Comparison of ENCODE assay signal across 31 cellular contexts in genomic region chr14:55500708-55501107, GRCh38.
"Had no signal": no experiment of that assay in that cellular context is flagged by ENCODE, and none has a peak within 500 bp of the region (broad histone marks: within the 10 kb centered on the region; RNA-seq: fewer than 3 reads in every experiment).

No MANE protein-coding gene starts in this region.

- FAIRE-seq: islet of Langerhans, TTC549 had no signal

- H3K27me3 ChIP-seq: breast epithelium, esophagus muscularis mucosa, neutrophil, ovary, testis, vagina had no signal

- DNase-seq: activated CD4-positive, alpha-beta memory T cell treated with anti-CD3 and anti-CD28 coated beads, Interleukin-2, amount 10 ng/mL, durations not matched to agents 7 days and 5 days; activated CD4-positive, alpha-beta T cell treated with anti-CD3 and anti-CD28 coated beads for 48 hours; activated naive CD8-positive, alpha-beta T cell treated with anti-CD3 and anti-CD28 coated beads, Interleukin-2, amount 50 U/mL, for 24 hours; activated T-cell treated with anti-CD3 and anti-CD28 coated beads, Interleukin-2, amount 50 U/mL, for 48 hours; amygdala; central memory CD4-positive, alpha-beta T cell; foreskin melanocyte; left ventricle myocardium inferior; naive B cell; nephron progenitor cell; ovary; stimulated activated CD4-positive, alpha-beta T cell treated with anti-CD3 and anti-CD28 coated beads, Interleukin-12 subunit alpha, Interleukin-12 subunit beta, amount 100 ng/mL, for 4 hours; stimulated activated CD4-positive, alpha-beta T cell treated with anti-CD3 and anti-CD28 coated beads, Interleukin-4, amount 100 ng/mL, for 1 hour; stimulated activated naive CD8-positive, alpha-beta T cell treated with anti-CD3 and anti-CD28 coated beads, Interleukin-15, Interleukin-2, amounts not matched to agents 100 U/mL and 50 U/mL, for 24 hours; testis had no signal

- H3K36me3 ChIP-seq: breast epithelium, esophagus muscularis mucosa, left ventricle myocardium inferior, neutrophil, ovary, vagina had no signal

- H3K4me1 ChIP-seq: breast epithelium, esophagus muscularis mucosa, left ventricle myocardium inferior, vagina had no signal

- H3K36me3 Mint-ChIP-seq: activated naive CD4-positive, alpha-beta T cell treated with anti-CD3 and anti-CD28 coated beads, Interleukin-2, amount 50 U/mL, for 24 hours; naive B cell; type B pancreatic cell had no signal

- H3K27me3 Mint-ChIP-seq: progenitor cell of endocrine pancreas, type B pancreatic cell had no signal

- H3K9me3 ChIP-seq: breast epithelium, esophagus muscularis mucosa, left ventricle myocardium inferior, neutrophil, ovary, testis, vagina had no signal

- H3K27ac Mint-ChIP-seq: activated CD4-positive, alpha-beta memory T cell treated with anti-CD3 and anti-CD28 coated beads, Interleukin-2, amount 10 ng/mL, durations not matched to agents 7 days and 5 days; activated naive CD4-positive, alpha-beta T cell treated with anti-CD3 and anti-CD28 coated beads, Interleukin-2, amount 50 U/mL, for 24 hours; activated naive CD8-positive, alpha-beta T cell treated with anti-CD3 and anti-CD28 coated beads, Interleukin-2, amount 50 U/mL, for 24 hours; activated T-helper 2 cell treated with anti-CD3 and anti-CD28 coated beads, Interferon-gamma antibody, Interleukin-2, Interleukin-4, amounts not matched to agents 10 μg/mL and 5 μg/mL and 100 μg/mL, durations not matched to agents 14 hours and 24 hours and 36 hours; dendritic cell treated with granulocyte-macrophage colony-stimulating factor and Interleukin-4, amounts not matched to agents 40 ng/mL and 50 ng/mL, for 4 days; naive B cell; nephron progenitor cell; progenitor cell of endocrine pancreas; type B pancreatic cell had no signal

- H3K4me3 Mint-ChIP-seq: activated CD4-positive, alpha-beta memory T cell treated with anti-CD3 and anti-CD28 coated beads, Interleukin-2, amount 10 ng/mL, durations not matched to agents 7 days and 5 days; activated naive CD4-positive, alpha-beta T cell treated with anti-CD3 and anti-CD28 coated beads, Interleukin-2, amount 50 U/mL, for 24 hours; activated naive CD8-positive, alpha-beta T cell treated with anti-CD3 and anti-CD28 coated beads, Interleukin-2, amount 50 U/mL, for 24 hours; dendritic cell treated with granulocyte-macrophage colony-stimulating factor and Interleukin-4, amounts not matched to agents 40 ng/mL and 50 ng/mL, for 4 days; naive B cell; nephron progenitor cell; type B pancreatic cell had no signal

- H3K9me3 Mint-ChIP-seq: activated CD4-positive, alpha-beta memory T cell treated with anti-CD3 and anti-CD28 coated beads, Interleukin-2, amount 10 ng/mL, durations not matched to agents 7 days and 5 days; activated naive CD4-positive, alpha-beta T cell treated with anti-CD3 and anti-CD28 coated beads, Interleukin-2, amount 50 U/mL, for 24 hours; activated naive CD8-positive, alpha-beta T cell treated with anti-CD3 and anti-CD28 coated beads, Interleukin-2, amount 50 U/mL, for 24 hours; activated T-helper 2 cell treated with anti-CD3 and anti-CD28 coated beads, Interferon-gamma antibody, Interleukin-2, Interleukin-4, amounts not matched to agents 10 μg/mL and 5 μg/mL and 100 μg/mL, durations not matched to agents 14 hours and 24 hours and 36 hours; dendritic cell treated with granulocyte-macrophage colony-stimulating factor and Interleukin-4, amounts not matched to agents 40 ng/mL and 50 ng/mL, for 4 days; nephron progenitor cell; type B pancreatic cell had no signal

- H3K4me3 ChIP-seq: breast epithelium, esophagus muscularis mucosa, left ventricle myocardium inferior, lung, ovary, skin epidermis, testis, vagina had no signal

- ATAC-seq: activated CD4-positive, CD25-positive, alpha-beta regulatory T cell treated with anti-CD3 and anti-CD28 coated beads, Interleukin-2, amount 50 U/mL, for 24 hours; activated naive CD8-positive, alpha-beta T cell treated with anti-CD3 and anti-CD28 coated beads, Interleukin-2, amount 50 U/mL, for 24 hours; sciatic nerve; stimulated activated naive CD8-positive, alpha-beta T cell treated with anti-CD3 and anti-CD28 coated beads, Interleukin-15, Interleukin-2, amounts not matched to agents 100 U/mL and 50 U/mL, for 24 hours had no signal

- H3K4me1 Mint-ChIP-seq: activated CD4-positive, alpha-beta memory T cell treated with anti-CD3 and anti-CD28 coated beads, Interleukin-2, amount 10 ng/mL, durations not matched to agents 7 days and 5 days; activated naive CD4-positive, alpha-beta T cell treated with anti-CD3 and anti-CD28 coated beads, Interleukin-2, amount 50 U/mL, for 24 hours; activated naive CD8-positive, alpha-beta T cell treated with anti-CD3 and anti-CD28 coated beads, Interleukin-2, amount 50 U/mL, for 24 hours; naive B cell; nephron progenitor cell had no signal

- H3K27ac ChIP-seq: breast epithelium, esophagus muscularis mucosa, left ventricle myocardium inferior, neutrophil, ovary, skin epidermis, testis, vagina, VCaP had no signal
